In genomic region chr2:70554338-70554892, GRCh38 we compare ENCODE assay signal across 8 cellular contexts. TPM values are rescaled to one million over a fixed set of nuclear protein-coding genes. Genes with fewer than 3 reads are reported as not detected.
DNase-seq lines count a peak whose midpoint lies in the region; ATAC-seq and TF ChIP-seq lines count a peak whose summit lies in the region.

No MANE protein-coding gene starts in this region.

- peaks cover 46% of the 10 kb centered on the region for H3K27me3 Mint-ChIP-seq in activated T-helper 1 cell treated with anti-CD3 and anti-CD28 coated beads, Interleukin-12 subunit alpha, Interleukin-12 subunit beta, Interleukin-2, Interleukin-4 antibody, amounts not matched to agents 30 ng/mL and 10 ng/mL and 1 ng/mL, durations not matched to agents 14 hours and 24 hours and 36 hours (ENCODE audit: insufficient read depth)

- no peaks in the 10 kb centered on the region for H3K9me3 Mint-ChIP-seq in activated T-helper 1 cell treated with anti-CD3 and anti-CD28 coated beads, Interleukin-12 subunit alpha, Interleukin-12 subunit beta, Interleukin-2, Interleukin-4 antibody, amounts not matched to agents 30 ng/mL and 10 ng/mL and 1 ng/mL, durations not matched to agents 14 hours and 24 hours and 36 hours
- H3K9me3 Mint-ChIP-seq in stimulated activated effector memory CD8-positive, alpha-beta T cell treated with anti-CD3 and anti-CD28 coated beads, Interleukin-12 subunit alpha, Interleukin-12 subunit beta, amount 100 ng/mL, for 72 hours, result no peaks in the 10 kb centered on the region

- H3K27ac ChIP-seq in HL-60 (replicated peaks) (no peak overlapping the region), iPS-18a (ENCODE audit: low read length) (no peak overlapping the region)

- intact Hi-C loops in activated T-helper 1 cell treated with anti-CD3 and anti-CD28 coated beads, Interleukin-12 subunit alpha, Interleukin-12 subunit beta, Interleukin-2, Interleukin-4 antibody, amounts not matched to agents 30 ng/mL and 10 ng/mL and 1 ng/mL, durations not matched to agents 14 hours and 24 hours and 36 hours (cut with micrococcal nuclease), result loop anchor here (1.0 to 5.0 kb wide), 4 partner anchors 63 to 333 kb away; partner anchors contain the start of gene FAM136A

- no peaks in the 10 kb centered on the region for H3K36me3 ChIP-seq in iPS-18a (ENCODE audit: control insufficient read depth, low read depth, low read length)

- H3K4me3 ChIP-seq in HL-60 (replicated peaks; ENCODE audit: insufficient read depth, low read length), result peak overlapping the region; percentile 68
- H3K4me3 ChIP-seq in iPS-18a (ENCODE audit: low read length), result peak overlapping the region; percentile 53

- H3K27me3 ChIP-seq in HL-60 (ENCODE audit: insufficient read depth, poor library complexity, severe bottlenecking) (peaks cover 13% of the 10 kb centered on the region), iPS-18a (ENCODE audit: control insufficient read depth, insufficient read depth, low read length) (peaks cover 60% of the 10 kb centered on the region)

- no peaks in the 10 kb centered on the region for H3K9me3 ChIP-seq in iPS-18a (ENCODE audit: control insufficient read depth, low read depth, low read length)

- peaks cover 10% of the 10 kb centered on the region for H3K4me1 ChIP-seq in iPS-18a (ENCODE audit: control insufficient read depth, low read depth, low read length)

- no peak overlapping the region for H3K27ac Mint-ChIP-seq in activated T-helper 1 cell treated with anti-CD3 and anti-CD28 coated beads, Interleukin-12 subunit alpha, Interleukin-12 subunit beta, Interleukin-2, Interleukin-4 antibody, amounts not matched to agents 30 ng/mL and 10 ng/mL and 1 ng/mL, durations not matched to agents 14 hours and 24 hours and 36 hours
- no peak overlapping the region for H3K27ac Mint-ChIP-seq in stimulated activated effector memory CD8-positive, alpha-beta T cell treated with anti-CD3 and anti-CD28 coated beads, Interleukin-12 subunit alpha, Interleukin-12 subunit beta, amount 100 ng/mL, for 72 hours

- H3K36me3 Mint-ChIP-seq in activated T-helper 1 cell treated with anti-CD3 and anti-CD28 coated beads, Interleukin-12 subunit alpha, Interleukin-12 subunit beta, Interleukin-2, Interleukin-4 antibody, amounts not matched to agents 30 ng/mL and 10 ng/mL and 1 ng/mL, durations not matched to agents 14 hours and 24 hours and 36 hours (ENCODE audit: low read depth), result no peaks in the 10 kb centered on the region
- H3K36me3 Mint-ChIP-seq in stimulated activated effector memory CD8-positive, alpha-beta T cell treated with anti-CD3 and anti-CD28 coated beads, Interleukin-12 subunit alpha, Interleukin-12 subunit beta, amount 100 ng/mL, for 72 hours, result peaks cover 6% of the 10 kb centered on the region

- ATAC-seq in stimulated activated effector memory CD8-positive, alpha-beta T cell treated with anti-CD3 and anti-CD28 coated beads, Interleukin-12 subunit alpha, Interleukin-12 subunit beta, amount 100 ng/mL, for 72 hours, result no peak
- ATAC-seq in GM21576 (IDR thresholded peaks at IDR 0.05; ENCODE audit: unreplicated experiment), result no peak

- peaks cover 24% of the 10 kb centered on the region for H3K4me1 Mint-ChIP-seq in activated T-helper 1 cell treated with anti-CD3 and anti-CD28 coated beads, Interleukin-12 subunit alpha, Interleukin-12 subunit beta, Interleukin-2, Interleukin-4 antibody, amounts not matched to agents 30 ng/mL and 10 ng/mL and 1 ng/mL, durations not matched to agents 14 hours and 24 hours and 36 hours (ENCODE audit: low read depth)
- H3K4me1 Mint-ChIP-seq in stimulated activated effector memory CD8-positive, alpha-beta T cell treated with anti-CD3 and anti-CD28 coated beads, Interleukin-12 subunit alpha, Interleukin-12 subunit beta, amount 100 ng/mL, for 72 hours, result peaks cover 27% of the 10 kb centered on the region

- TF ChIP-seq CTCF in HL-60 (IDR thresholded peaks at IDR 0.05; ENCODE audit: insufficient read depth, low read length), result no peak

- H3K9ac ChIP-seq in iPS-18a (ENCODE audit: low read length), result no peak overlapping the region

- H3K4me3 Mint-ChIP-seq in activated T-helper 1 cell treated with anti-CD3 and anti-CD28 coated beads, Interleukin-12 subunit alpha, Interleukin-12 subunit beta, Interleukin-2, Interleukin-4 antibody, amounts not matched to agents 30 ng/mL and 10 ng/mL and 1 ng/mL, durations not matched to agents 14 hours and 24 hours and 36 hours, result peak overlapping the region; percentile 74
- peak overlapping the region; percentile 91 for H3K4me3 Mint-ChIP-seq in stimulated activated effector memory CD8-positive, alpha-beta T cell treated with anti-CD3 and anti-CD28 coated beads, Interleukin-12 subunit alpha, Interleukin-12 subunit beta, amount 100 ng/mL, for 72 hours

- DNase-seq in HL-60 (ENCODE audit: low read depth in 1 of 2, low spot score in 1 of 2) (no peak), inferior parietal cortex (ENCODE audit: extremely low spot score) (no peak), AML-193 (lab: John Stamatoyannopoulos, UW) (no peak), OCI-M2 (lab: John Stamatoyannopoulos, UW; ENCODE audit: unreplicated experiment) (no peak)
- DNase-seq in activated T-helper 1 cell treated with anti-CD3 and anti-CD28 coated beads, Interleukin-12 subunit alpha, Interleukin-12 subunit beta, Interleukin-2, Interleukin-4 antibody, amounts not matched to agents 30 ng/mL and 10 ng/mL and 1 ng/mL, durations not matched to agents 14 hours and 24 hours and 36 hours (ENCODE audit: low spot score), result no peak
- no peak for DNase-seq in stimulated activated effector memory CD8-positive, alpha-beta T cell treated with anti-CD3 and anti-CD28 coated beads, Interleukin-12 subunit alpha, Interleukin-12 subunit beta, amount 100 ng/mL, for 72 hours (ENCODE audit: low spot score in 2 of 2)

RNA-seq across cellular contexts. Expression of gene TGFA, which starts 0.8 kb away (rescaled TPM):
- total RNA-seq in activated T-helper 1 cell treated with anti-CD3 and anti-CD28 coated beads, Interleukin-12 subunit alpha, Interleukin-12 subunit beta, Interleukin-2, Interleukin-4 antibody, amounts not matched to agents 30 ng/mL and 10 ng/mL and 1 ng/mL, durations not matched to agents 14 hours and 24 hours and 36 hours, result not detected in 2 replicates
